21 cellular contexts compared by ENCODE assay signal in the genomic region with DNA sequence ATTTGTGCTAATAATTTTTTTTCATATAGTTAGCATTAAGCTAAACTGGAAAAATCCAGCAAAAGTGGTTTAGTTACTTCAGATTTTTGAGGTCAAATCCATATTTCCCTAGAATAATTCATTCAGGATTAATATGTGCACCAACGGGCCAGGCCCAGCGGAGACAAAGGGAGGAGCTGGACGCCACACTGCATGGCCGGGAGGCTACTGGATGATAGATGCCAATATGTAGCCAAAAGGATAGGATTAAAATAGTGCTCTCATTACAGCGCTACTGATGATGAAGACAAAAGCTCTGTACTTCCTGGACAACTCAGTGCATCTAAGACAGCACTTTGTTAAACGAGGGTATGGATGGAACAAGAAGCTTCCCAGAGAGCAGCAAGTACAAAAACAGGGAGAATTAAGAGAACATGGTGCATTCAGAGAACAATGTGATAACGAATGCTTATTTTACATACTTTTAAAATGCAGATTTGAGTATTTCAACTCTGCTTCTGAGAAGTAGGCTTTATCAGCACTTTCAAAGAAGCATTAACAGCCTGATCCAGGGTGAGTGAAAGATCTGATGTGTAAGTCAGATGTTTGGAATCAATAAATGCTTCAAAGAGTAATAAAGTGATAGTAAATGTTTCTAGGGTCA.
"Had no signal": no experiment of that assay in that cellular context is flagged by ENCODE, and none has a peak within 500 bp of the region (broad histone marks: within the 10 kb centered on the region; RNA-seq: fewer than 3 reads in every experiment).

No MANE protein-coding gene starts in this region.

- H3K4me3 Mint-ChIP-seq: activated CD4-positive, alpha-beta memory T cell treated with anti-CD3 and anti-CD28 coated beads, Interleukin-2, amount 10 ng/mL, durations not matched to agents 7 days and 5 days; activated naive CD8-positive, alpha-beta T cell treated with anti-CD3 and anti-CD28 coated beads, Interleukin-2, amount 10 ng/mL, durations not matched to agents 7 days and 5 days; activated T-cell treated with anti-CD3 and anti-CD28 coated beads, Interleukin-2, amount 50 U/mL, for 24 hours; effector memory CD8-positive, alpha-beta T cell; neural crest cell; stimulated activated naive CD8-positive, alpha-beta T cell treated with anti-CD3 and anti-CD28 coated beads, Interleukin-15, amount 100 ng/mL, for 72 hours had no signal

- H3K27me3 Mint-ChIP-seq: activated CD4-positive, alpha-beta memory T cell treated with anti-CD3 and anti-CD28 coated beads, Interleukin-2, amount 10 ng/mL, durations not matched to agents 7 days and 5 days; activated naive CD8-positive, alpha-beta T cell treated with anti-CD3 and anti-CD28 coated beads, Interleukin-2, amount 10 ng/mL, durations not matched to agents 7 days and 5 days; activated T-cell treated with anti-CD3 and anti-CD28 coated beads, Interleukin-2, amount 50 U/mL, for 24 hours; effector memory CD8-positive, alpha-beta T cell; stimulated activated naive CD8-positive, alpha-beta T cell treated with anti-CD3 and anti-CD28 coated beads, Interleukin-15, amount 100 ng/mL, for 72 hours had no signal

- DNase-seq: activated CD4-positive, alpha-beta memory T cell treated with anti-CD3 and anti-CD28 coated beads, Interleukin-2, amount 10 ng/mL, durations not matched to agents 7 days and 5 days; activated naive CD4-positive, alpha-beta T cell treated with Interleukin-2 at 50 U/mL for 16 hours; activated naive CD8-positive, alpha-beta T cell treated with anti-CD3 and anti-CD28 coated beads, Interleukin-2, amount 10 ng/mL, durations not matched to agents 7 days and 5 days; activated T-cell treated with anti-CD3 and anti-CD28 coated beads, Interleukin-2, amount 50 U/mL, for 24 hours; dermis blood vessel endothelial cell; effector memory CD8-positive, alpha-beta T cell; foreskin fibroblast; left lung; mammary epithelial cell; small intestine; stimulated activated CD4-positive, alpha-beta T cell treated with anti-CD3 and anti-CD28 coated beads, Interleukin-4, amount 100 ng/mL, for 1 hour; stimulated activated naive CD8-positive, alpha-beta T cell treated with anti-CD3 and anti-CD28 coated beads, Interleukin-15, amount 100 ng/mL, for 72 hours; WERI-Rb-1 had no signal

- H3K27ac Mint-ChIP-seq: activated CD4-positive, alpha-beta memory T cell treated with anti-CD3 and anti-CD28 coated beads, Interleukin-2, amount 10 ng/mL, durations not matched to agents 7 days and 5 days; activated naive CD8-positive, alpha-beta T cell treated with anti-CD3 and anti-CD28 coated beads, Interleukin-2, amount 10 ng/mL, durations not matched to agents 7 days and 5 days; activated T-cell treated with anti-CD3 and anti-CD28 coated beads, Interleukin-2, amount 50 U/mL, for 24 hours; activated T-helper 2 cell treated with anti-CD3 and anti-CD28 coated beads, Interferon-gamma antibody, Interleukin-2, Interleukin-4, amounts not matched to agents 10 μg/mL and 5 μg/mL and 100 μg/mL, durations not matched to agents 14 hours and 24 hours and 36 hours; stimulated activated naive CD8-positive, alpha-beta T cell treated with anti-CD3 and anti-CD28 coated beads, Interleukin-15, amount 100 ng/mL, for 72 hours had no signal

- H3K9me3 Mint-ChIP-seq: activated CD4-positive, alpha-beta memory T cell treated with anti-CD3 and anti-CD28 coated beads, Interleukin-2, amount 10 ng/mL, durations not matched to agents 7 days and 5 days; activated naive CD8-positive, alpha-beta T cell treated with anti-CD3 and anti-CD28 coated beads, Interleukin-2, amount 10 ng/mL, durations not matched to agents 7 days and 5 days; activated T-cell treated with anti-CD3 and anti-CD28 coated beads, Interleukin-2, amount 50 U/mL, for 24 hours; activated T-helper 2 cell treated with anti-CD3 and anti-CD28 coated beads, Interferon-gamma antibody, Interleukin-2, Interleukin-4, amounts not matched to agents 10 μg/mL and 5 μg/mL and 100 μg/mL, durations not matched to agents 14 hours and 24 hours and 36 hours; effector memory CD8-positive, alpha-beta T cell; neural crest cell; stimulated activated naive CD8-positive, alpha-beta T cell treated with anti-CD3 and anti-CD28 coated beads, Interleukin-15, amount 100 ng/mL, for 72 hours had no signal

- FAIRE-seq: small intestine had no signal

- H3K4me1 Mint-ChIP-seq: activated CD4-positive, alpha-beta memory T cell treated with anti-CD3 and anti-CD28 coated beads, Interleukin-2, amount 10 ng/mL, durations not matched to agents 7 days and 5 days; activated naive CD8-positive, alpha-beta T cell treated with anti-CD3 and anti-CD28 coated beads, Interleukin-2, amount 10 ng/mL, durations not matched to agents 7 days and 5 days; stimulated activated naive CD8-positive, alpha-beta T cell treated with anti-CD3 and anti-CD28 coated beads, Interleukin-15, amount 100 ng/mL, for 72 hours had no signal

- H3K4me3 ChIP-seq: cardiac muscle cell, left lung, psoas muscle, right lobe of liver, suprapubic skin, transverse colon, vagina had no signal

- ATAC-seq: stimulated activated naive CD8-positive, alpha-beta T cell treated with anti-CD3 and anti-CD28 coated beads, Interleukin-15, amount 100 ng/mL, for 72 hours had no signal

- H3K9me3 ChIP-seq: left lung, psoas muscle, right lobe of liver, suprapubic skin, transverse colon, vagina had no signal

- H3K27ac ChIP-seq: cardiac muscle cell, left lung, psoas muscle, right lobe of liver, suprapubic skin, vagina, WERI-Rb-1 had no signal

- H3K27me3 ChIP-seq: cardiac muscle cell, left lung, right lobe of liver, suprapubic skin, transverse colon, vagina had no signal
